ENCODE assay signal across 9 cellular contexts in the genomic region with DNA sequence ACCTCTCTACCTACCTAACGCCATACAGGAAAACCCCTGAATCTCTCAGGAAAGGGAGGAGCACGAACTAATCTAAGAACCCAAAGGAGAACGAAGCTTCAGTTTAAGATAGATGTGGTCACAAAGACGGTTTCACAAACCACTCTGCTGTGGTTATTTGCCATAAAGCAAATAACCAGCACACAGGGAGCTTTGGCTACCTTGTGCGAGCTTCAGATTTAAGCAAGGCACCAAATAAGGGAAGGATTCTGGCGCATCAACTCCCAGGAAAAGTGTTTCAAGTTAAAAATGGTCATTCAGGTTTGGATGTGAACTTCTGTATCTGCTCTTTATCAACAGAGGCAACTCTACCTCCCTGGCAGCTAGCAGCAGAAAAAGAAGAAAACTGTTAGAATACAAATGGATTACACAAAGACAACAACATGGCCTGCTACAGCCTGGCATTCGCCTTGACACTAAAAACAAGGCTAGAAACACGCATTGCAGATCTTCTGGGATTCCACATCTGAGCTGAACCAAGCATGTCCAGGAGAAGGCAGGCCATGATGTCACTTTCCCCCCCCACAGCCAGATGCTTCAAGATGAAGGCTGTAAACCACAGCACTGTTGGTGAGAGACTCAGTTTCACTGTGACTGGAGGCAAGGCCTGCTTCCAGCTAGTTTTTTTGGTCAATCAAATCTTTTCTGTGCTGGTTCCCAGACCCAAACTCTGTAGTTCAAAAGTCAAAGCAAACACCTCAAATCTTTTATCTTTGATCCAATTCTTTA. TPM values are rescaled to one million over a fixed set of nuclear protein-coding genes. Genes with fewer than 3 reads are reported as not detected.
DNase-seq lines count a peak whose midpoint lies in the region; ATAC-seq and TF ChIP-seq lines count a peak whose summit lies in the region.
"Had no signal": no experiment of that assay in that cellular context is flagged by ENCODE, and none has a peak within 500 bp of the region (broad histone marks: within the 10 kb centered on the region; RNA-seq: fewer than 3 reads in every experiment).

No MANE protein-coding gene starts in this region.

- H3K4me3 ChIP-seq in DND-41 (ENCODE audit: low read depth in 1 of 2, low read length in 2 of 2) (no peak overlapping the region), GM23338 (no peak overlapping the region), choroid plexus epithelial cell (ENCODE audit: low read depth, low read length) (no peak overlapping the region), heart left ventricle (no peak overlapping the region)
- H3K4me3 ChIP-seq: thoracic aorta had no signal

- H3K4me2 ChIP-seq in DND-41 (ENCODE audit: insufficient read depth, low read length) (no peak overlapping the region), GM23338 (no peak overlapping the region)

- peaks cover 21% of the 10 kb centered on the region for H3K36me3 Mint-ChIP-seq in GM23338 (ENCODE audit: low read depth)
- H3K36me3 Mint-ChIP-seq in Calu3 (ENCODE audit: insufficient read depth, unreplicated experiment) = no peaks in the 10 kb centered on the region

- peak; percentile 88 for ATAC-seq in DND-41 (ENCODE audit: insufficient read depth, low read depth)
- no peak for ATAC-seq in GM23338
- ATAC-seq in HG03457 (IDR thresholded peaks at IDR 0.05; ENCODE audit: unreplicated experiment) = no peak
- ATAC-seq in heart left ventricle = no peak

- peaks cover 43% of the 10 kb centered on the region for H3K36me3 ChIP-seq in DND-41 (ENCODE audit: insufficient read depth, low read length)
- H3K36me3 ChIP-seq in GM23338 (ENCODE audit: insufficient read depth) = no peaks in the 10 kb centered on the region; the same call in 1 of the 2 replicates
- H3K36me3 ChIP-seq in heart left ventricle = peaks cover 0 to 8% (median 0%) of the 10 kb centered on the region in 9 donors
- H3K36me3 ChIP-seq: thoracic aorta had no signal

- H3K9me3 ChIP-seq in DND-41 (ENCODE audit: insufficient read depth, low read length, severe bottlenecking) (no peaks in the 10 kb centered on the region), heart left ventricle (no peaks in the 10 kb centered on the region)
- H3K9me3 ChIP-seq: thoracic aorta had no signal

- no TSS peak for BruUV-seq in Calu3 (replicated peaks; lab: Mats Ljungman, UMichigan)

- 0 out of 2 replicates have a peak, but pooled peaks cover 5% of the 10 kb centered on the region for H3F3A ChIP-seq in GM23338 (replicated peaks; ENCODE audit: low read depth)

- H3K27ac Mint-ChIP-seq in GM23338 (peak overlapping the region; percentile 19; the same call in 1 of the 2 replicates), Calu3 (ENCODE audit: unreplicated experiment) (no peak overlapping the region)

- H4K20me1 ChIP-seq in DND-41 (ENCODE audit: insufficient read depth, low read length) (no peaks in the 10 kb centered on the region), GM23338 (replicated peaks; ENCODE audit: insufficient read depth) (no peaks in the 10 kb centered on the region; the same call in none of the 2 replicates)

- DNase-seq in DND-41 (peak; percentile 66), GM23338 (ENCODE audit: low spot score) (no peak), T-helper 9 cell (peak; percentile 45), choroid plexus epithelial cell (ENCODE audit: low read depth) (peak; percentile 67), Calu3 (no peak), heart left ventricle (no peak)
- peak; percentile 50 to 75 (median 62) for DNase-seq in stimulated activated CD4-positive, alpha-beta T cell treated with anti-CD3 and anti-CD28 coated beads, TNF-alpha, amount 100 ng/mL, for 24 hours (ENCODE audit: low read depth in 3 of 3)

- WGBS in heart left ventricle, 4 donors = 79 to 86% (median 83%) methylated on average over 8 of the region's 8 CpGs

- intact Hi-C loops in Calu3 (cut with micrococcal nuclease; ENCODE audit: unreplicated experiment) = no loop called here
- intact Hi-C loops in heart left ventricle (cut with DNase I) = no loop called here

- H2AFZ ChIP-seq in DND-41 (ENCODE audit: low read depth, low read length) (no peak overlapping the region), GM23338 (no peak overlapping the region)

- H3K4me3 Mint-ChIP-seq in GM23338 = no peak overlapping the region
- H3K4me3 Mint-ChIP-seq in Calu3 (ENCODE audit: low read depth, unreplicated experiment) = no peak overlapping the region

- peak overlapping the region; percentile 67 for H3K27ac ChIP-seq in DND-41 (ENCODE audit: low read length)
- H3K27ac ChIP-seq in GM23338 (ENCODE audit: low read depth) = peak overlapping the region; percentile 68
- H3K27ac ChIP-seq in heart left ventricle = peak overlapping the region in 2 of 12 donors; percentile 69 to 75
- H3K27ac ChIP-seq: thoracic aorta had no signal

- H3K27me3 ChIP-seq in DND-41 (ENCODE audit: insufficient read depth, low read length, poor library complexity) (no peaks in the 10 kb centered on the region), GM23338 (ENCODE audit: insufficient read depth) (no peaks in the 10 kb centered on the region), heart left ventricle (no peaks in the 10 kb centered on the region)

- no peaks in the 10 kb centered on the region for H3K4me1 Mint-ChIP-seq in GM23338
- no peaks in the 10 kb centered on the region for H3K4me1 Mint-ChIP-seq in Calu3 (ENCODE audit: low read depth, unreplicated experiment)

- H3K9ac ChIP-seq in DND-41 (ENCODE audit: low read depth, low read length) = no peak overlapping the region

- no peak for TF ChIP-seq POLR2A in heart left ventricle (IDR thresholded peaks at IDR 0.05)

- no peaks in the 10 kb centered on the region for H3K9me2 ChIP-seq in GM23338 (ENCODE audit: insufficient read depth)

- H3K27me3 Mint-ChIP-seq in GM23338 (ENCODE audit: insufficient read depth, low read depth, poor library complexity) (peaks cover 2% of the 10 kb centered on the region), Calu3 (ENCODE audit: unreplicated experiment) (no peaks in the 10 kb centered on the region)

- H3K79me2 ChIP-seq in DND-41 (ENCODE audit: insufficient read depth, low read length) = peaks cover 52% of the 10 kb centered on the region
- H3K79me2 ChIP-seq in GM23338 (replicated peaks; ENCODE audit: insufficient read depth) = 0 out of 2 replicates have a peak, but pooled peaks cover 7% of the 10 kb centered on the region

- peaks cover 7% of the 10 kb centered on the region; the same call in 2 of the 3 replicates for H3K9me3 Mint-ChIP-seq in GM23338
- H3K9me3 Mint-ChIP-seq in Calu3 (ENCODE audit: low read depth, unreplicated experiment) = no peaks in the 10 kb centered on the region

- CTCF ChIA-PET in Calu3 (lab: Charles Lee) = no interaction called here

- H3K4me1 ChIP-seq in DND-41 (ENCODE audit: insufficient read depth, low read length) = peaks cover 23% of the 10 kb centered on the region
- H3K4me1 ChIP-seq in GM23338 (ENCODE audit: insufficient read depth) = no peaks in the 10 kb centered on the region
- H3K4me1 ChIP-seq in heart left ventricle = peaks cover 0 to 45% (median 10%) of the 10 kb centered on the region in 12 donors

- TF ChIP-seq CTCF in DND-41 (IDR thresholded peaks at IDR 0.05; ENCODE audit: borderline replicate concordance, extremely low read depth, low read length, poor library complexity, severe bottlenecking) (no peak), GM23338 (conservative IDR thresholded peaks at IDR 0.05; ENCODE audit: low read depth in 2 of 2) (no peak), choroid plexus epithelial cell (conservative IDR thresholded peaks at IDR 0.05; ENCODE audit: low read depth, low read length) (no peak), Calu3 (IDR thresholded peaks at IDR 0.05; ENCODE audit: unreplicated experiment) (no peak), heart left ventricle (IDR thresholded peaks at IDR 0.05) (no peak)

RNA-seq across cellular contexts. Expression of a gene that starts 43.6 kb away (rescaled TPM):
- total RNA-seq in GM23338 (2014; rRNA removed; shearing (Covaris generic)) = 25.8 and 43.1 TPM in 2 replicates
- 10.1 and 10.4 TPM in 2 replicates for polyA plus RNA-seq in GM23338 (2016; fragmentation: Nextera tagmentation; extraction: Ambion mirVana)
- 13.0 and 13.5 TPM in 2 replicates for total RNA-seq in Calu3 (2022)
- total RNA-seq in heart left ventricle = 10 to 100 TPM; 12.2 to 38.6 (median 22.1) TPM
- 10 to 100 TPM; 14.7 to 27.2 TPM for polyA plus RNA-seq in heart left ventricle

RNA-seq across cellular contexts. Expression of a gene that starts 43.8 kb away (rescaled TPM):
- 5.4 and 11.0 TPM in 2 replicates for total RNA-seq in GM23338 (2014; rRNA removed; shearing (Covaris generic))
- 2.7 and 2.8 TPM in 2 replicates for polyA plus RNA-seq in GM23338 (2016; fragmentation: Nextera tagmentation; extraction: Ambion mirVana)
- 6.4 and 7.0 TPM in 2 replicates for total RNA-seq in Calu3 (2022)
- total RNA-seq in heart left ventricle = 10 to 100 TPM in 5 of 9 donors, 1 to 10 TPM in 4; 7.2 to 19.7 (median 11.6) TPM
- 1 to 10 TPM; 2.9 to 6.9 TPM for polyA plus RNA-seq in heart left ventricle

Comparison
In these comparisons a context has a peak if more than half of its experiments do, and no peak if none do; other contexts are left out.
1. DNase-seq: peak in DND-41 (single experiment), T-helper 9 cell (single experiment), choroid plexus epithelial cell (single experiment) and stimulated activated CD4-positive, alpha-beta T cell treated with anti-CD3 and anti-CD28 coated beads, TNF-alpha, amount 100 ng/mL, for 24 hours (3 of 3); none in GM23338 (single experiment), Calu3 (single experiment) and heart left ventricle (0 of 5).